Comparison of ENCODE assay signal across 11 cellular contexts in genomic region chr1:219422811-219423598, GRCh38.
DNase-seq lines count a peak whose midpoint lies in the region; ATAC-seq and TF ChIP-seq lines count a peak whose summit lies in the region.
"Had no signal": no experiment of that assay in that cellular context is flagged by ENCODE, and none has a peak within 500 bp of the region (broad histone marks: within the 10 kb centered on the region; RNA-seq: fewer than 3 reads in every experiment).

No MANE protein-coding gene starts in this region.

- peak; percentile 37 for ATAC-seq in GM18498 (IDR thresholded peaks at IDR 0.05; ENCODE audit: unreplicated experiment)
- peak; percentile 68 for ATAC-seq in GM21529 (IDR thresholded peaks at IDR 0.05; ENCODE audit: unreplicated experiment)
- peak; percentile 57 for ATAC-seq in foreskin keratinocyte

- DNase-seq in LHCN-M2 (ENCODE audit: low read depth), result peak; percentile 56
- no peak for DNase-seq in foreskin keratinocyte
- no peak for DNase-seq in SK-N-DZ (ENCODE audit: low spot score)
- no peak for DNase-seq in stimulated activated CD4-positive, alpha-beta T cell treated with anti-CD3 and anti-CD28 coated beads, Interleukin-4, amount 100 ng/mL, for 1 hour
- no peak for DNase-seq in NCI-H524 (lab: John Stamatoyannopoulos, UW)
- DNase-seq: caudate nucleus, NCI-H1092 treated with DMSO at 0.1 percent for 48 hours, NCI-H82 had no signal

- H3K4me1 ChIP-seq in foreskin keratinocyte, result no peaks in the 10 kb centered on the region
- H3K4me1 ChIP-seq: prostate gland had no signal

- H3K27ac ChIP-seq in foreskin keratinocyte, result no peak overlapping the region
- H3K27ac ChIP-seq: prostate gland had no signal

- no peak for TF ChIP-seq CTCF in foreskin keratinocyte (conservative IDR thresholded peaks at IDR 0.05)

- peaks cover 7% of the 10 kb centered on the region for H3K27me3 ChIP-seq in foreskin keratinocyte
